Comparison of ENCODE assay signal across 11 cellular contexts in the genomic region with DNA sequence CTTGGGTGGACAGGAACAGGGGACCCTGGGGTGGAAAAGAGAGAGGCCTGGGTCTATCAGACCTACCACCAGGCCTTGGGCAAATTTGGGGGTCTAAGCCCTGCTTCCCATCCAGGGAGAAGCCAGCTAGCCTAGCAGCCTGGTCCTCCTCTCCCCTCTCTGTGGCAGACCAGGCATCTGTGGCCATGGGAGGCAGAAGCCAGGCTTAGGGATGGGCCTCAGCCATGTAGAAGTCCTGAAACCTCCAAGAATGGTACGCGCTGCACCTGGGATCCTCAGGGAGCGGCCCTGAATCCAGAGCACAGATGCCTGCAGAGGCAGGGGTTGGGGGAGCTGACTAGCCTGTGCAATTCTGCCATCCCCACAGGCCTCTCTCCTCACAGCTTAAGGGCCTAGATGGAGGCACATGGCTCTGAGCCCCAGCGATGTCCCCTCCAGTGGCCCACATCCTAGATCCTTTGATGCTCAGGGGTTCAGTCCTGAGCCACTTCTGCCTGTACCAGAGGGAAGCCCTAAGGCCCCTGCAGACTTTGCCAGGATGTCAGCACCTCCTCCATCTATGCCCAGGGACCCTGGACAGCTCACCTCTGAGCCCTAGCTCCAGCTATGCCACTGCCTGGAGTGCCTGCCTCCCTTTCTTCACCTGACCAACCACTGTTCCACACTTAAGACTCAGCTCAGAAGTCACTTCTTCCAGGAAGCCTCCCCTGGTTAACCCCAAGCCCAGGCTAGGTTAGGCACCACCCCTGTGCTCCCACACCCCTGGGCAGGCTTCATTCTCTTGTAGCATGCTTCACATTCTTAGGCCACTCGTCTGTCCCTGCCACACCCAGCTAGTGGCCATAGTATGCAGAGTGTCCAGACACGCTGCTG. TPM values are rescaled to one million over a fixed set of nuclear protein-coding genes. Genes with fewer than 3 reads are reported as not detected.
DNase-seq lines count a peak whose midpoint lies in the region; TF ChIP-seq lines count a peak whose summit lies in the region.
"Had no signal": no experiment of that assay in that cellular context is flagged by ENCODE, and none has a peak within 500 bp of the region (broad histone marks: within the 10 kb centered on the region; RNA-seq: fewer than 3 reads in every experiment).

No MANE protein-coding gene starts in this region.

- POLR2A ChIA-PET in RWPE1 (lab: Yijun Ruan, JAX; ENCODE audit: low non-redundant PET): no interaction called here

- TF ChIP-seq CTCF in RWPE1 (conservative IDR thresholded peaks at IDR 0.05; ENCODE audit: low read depth): no peak

- no peaks in the 10 kb centered on the region for H3K79me2 ChIP-seq in Karpas-422 (ENCODE audit: low read length)

- H3K27me3 ChIP-seq in Karpas-422 (ENCODE audit: low read length): no peaks in the 10 kb centered on the region

- H3K27ac ChIP-seq in RWPE1 (peak overlapping the region; percentile 83), substantia nigra (ENCODE audit: low read depth, low read length, poor library complexity, severe bottlenecking) (peak overlapping the region; percentile 15), Karpas-422 (ENCODE audit: low read length) (no peak overlapping the region)

- no peak overlapping the region for H3K4me2 ChIP-seq in Karpas-422 (ENCODE audit: low read depth, low read length, poor library complexity, severe bottlenecking)

- no peak overlapping the region for H2AFZ ChIP-seq in Karpas-422 (ENCODE audit: low read length)

- H3K9me3 ChIP-seq in Karpas-422 (ENCODE audit: low read length): no peaks in the 10 kb centered on the region

- H4K20me1 ChIP-seq in Karpas-422 (ENCODE audit: insufficient read depth, low read depth, low read length): no peaks in the 10 kb centered on the region

- in situ Hi-C loops in G401 (cut with HindIII; ENCODE audit: low sequenced_read_pairs): no loop called here

- H3K36me3 ChIP-seq in Karpas-422 (ENCODE audit: insufficient read depth, low read length): no peaks in the 10 kb centered on the region

- H3K9me2 ChIP-seq in Karpas-422 (replicated peaks; ENCODE audit: insufficient read depth, low read length): no peaks in the 10 kb centered on the region

- no peak overlapping the region for H3K4me3 ChIP-seq in Karpas-422 (ENCODE audit: low read length)

- CTCF ChIA-PET in RWPE1 (lab: Yijun Ruan, JAX): interaction anchor here (0.6 to 1.1 kb wide), 3 partner anchors 22 to 853 kb away, joined by 3 to 5 read pairs (median 3); no protein-coding TSS in a partner anchor

- DNase-seq in activated CD8-positive, alpha-beta memory T cell treated with anti-CD3 and anti-CD28 coated beads, Interleukin-2, amount 50 U/mL, for 4 hours: peak; percentile 3
- no peak for DNase-seq in activated CD8-positive, alpha-beta memory T cell treated with anti-CD3 and anti-CD28 coated beads for 24 hours
- peak; percentile 73 for DNase-seq in RWPE1 (ENCODE audit: low spot score)
- peak; percentile 53 for DNase-seq in iPS-NIHi11 (ENCODE audit: low spot score)
- no peak for DNase-seq in substantia nigra (lab: John Stamatoyannopoulos, UW)
- DNase-seq in G401 (ENCODE audit: low spot score): no peak
- no peak for DNase-seq in Karpas-422
- no peak for DNase-seq in putamen (ENCODE audit: low spot score)
- DNase-seq: anterior cingulate cortex; effector CD4-positive, alpha-beta T cell had no signal

- H3K9ac ChIP-seq in Karpas-422 (ENCODE audit: low read length): no peak overlapping the region

- H3K4me1 ChIP-seq in Karpas-422 (ENCODE audit: low read length): peaks cover 5% of the 10 kb centered on the region; the same call in 1 of the 2 replicates

RNA-seq across cellular contexts. Expression of a gene that starts 21.1 kb away (rescaled TPM):
- total RNA-seq in G401 (2014; rRNA removed; shearing (Covaris generic)): 0.17 TPM in 1 of 2 replicates, not detected in the other
- total RNA-seq in Karpas-422 (2014; rRNA removed; shearing (Covaris generic); ENCODE audit: low replicate concordance): 0.07 and 0.18 TPM in 2 replicates
- total RNA-seq: A673 had no signal

Comparison
In these comparisons a context has a peak if more than half of its experiments do, and no peak if none do; other contexts are left out.
1. DNase-seq: peak in activated CD8-positive, alpha-beta memory T cell treated with anti-CD3 and anti-CD28 coated beads, Interleukin-2, amount 50 U/mL, for 4 hours (single experiment), RWPE1 (single experiment) and iPS-NIHi11 (single experiment); none in activated CD8-positive, alpha-beta memory T cell treated with anti-CD3 and anti-CD28 coated beads for 24 hours (single experiment), substantia nigra (0 of 49), G401 (single experiment), Karpas-422 (single experiment) and putamen (single experiment).